ENCODE assay signal across 1 cellular context in genomic region chr3:72375237-72376154, GRCh38.
A peak's percentile ranks its signal among the peaks of the same experiment; 100 is the strongest.
TF ChIP-seq lines count a peak whose summit lies in the region.

No MANE protein-coding gene starts in this region.

TF ChIP-seq in GM12878, 131 proteins besides CTCF, POLR2A, EP300 and RAD21 (continued from another document):
- no peak for TF ChIP-seq ZBTB11 (CRISPR knock-in tag; IDR thresholded peaks at IDR 0.05)
- no peak for TF ChIP-seq PML (IDR thresholded peaks at IDR 0.05; ENCODE audit: low read length)
- TF ChIP-seq CBFB (IDR thresholded peaks at IDR 0.05; ENCODE audit: low read depth): no peak
- no peak for TF ChIP-seq RFX5 (IDR thresholded peaks at IDR 0.05; ENCODE audit: low read depth, low read length)
- TF ChIP-seq MYC (IDR thresholded peaks at IDR 0.05; ENCODE audit: insufficient read depth, insufficient read length, insufficient replicate concordance, low read length, severe bottlenecking): no peak
- no peak for TF ChIP-seq YBX1 (IDR thresholded peaks at IDR 0.05)
- no peak for TF ChIP-seq KAT2A (conservative IDR thresholded peaks at IDR 0.05; ENCODE audit: control insufficient read depth, low read depth, low read length)
- TF ChIP-seq BCL11A (IDR thresholded peaks at IDR 0.05; ENCODE audit: low read depth, low read length): no peak
- TF ChIP-seq, protein P1, sequence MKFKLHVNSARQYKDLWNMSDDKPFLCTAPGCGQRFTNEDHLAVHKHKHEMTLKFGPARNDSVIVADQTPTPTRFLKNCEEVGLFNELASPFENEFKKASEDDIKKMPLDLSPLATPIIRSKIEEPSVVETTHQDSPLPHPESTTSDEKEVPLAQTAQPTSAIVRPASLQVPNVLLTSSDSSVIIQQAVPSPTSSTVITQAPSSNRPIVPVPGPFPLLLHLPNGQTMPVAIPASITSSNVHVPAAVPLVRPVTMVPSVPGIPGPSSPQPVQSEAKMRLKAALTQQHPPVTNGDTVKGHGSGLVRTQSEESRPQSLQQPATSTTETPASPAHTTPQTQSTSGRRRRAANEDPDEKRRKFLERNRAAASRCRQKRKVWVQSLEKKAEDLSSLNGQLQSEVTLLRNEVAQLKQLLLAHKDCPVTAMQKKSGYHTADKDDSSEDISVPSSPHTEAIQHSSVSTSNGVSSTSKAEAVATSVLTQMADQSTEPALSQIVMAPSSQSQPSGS (IDR thresholded peaks at IDR 0.05; ENCODE audit: low read length): 0 out of 2 replicates have a peak, but pooled peaks have one; percentile 14
- TF ChIP-seq ZNF687 (IDR thresholded peaks at IDR 0.05): no peak
- TF ChIP-seq RCOR1 (conservative IDR thresholded peaks at IDR 0.05; ENCODE audit: low read depth, low read length): no peak
- no peak for TF ChIP-seq EZH2 (IDR thresholded peaks at IDR 0.05; ENCODE audit: borderline replicate concordance, control insufficient read depth, low read depth, low read length)
- TF ChIP-seq ASH2L (IDR thresholded peaks at IDR 0.05; ENCODE audit: borderline replicate concordance, low read depth): no peak
- no peak for TF ChIP-seq EGR1 (IDR thresholded peaks at IDR 0.05; ENCODE audit: borderline replicate concordance in 1 of 2, low read depth in 2 of 2, low read length in 2 of 2)
- TF ChIP-seq PAX8 (IDR thresholded peaks at IDR 0.05): no peak
- peak; percentile 61 for TF ChIP-seq RUNX3 (IDR thresholded peaks at IDR 0.05; ENCODE audit: low read length)
- no peak for TF ChIP-seq SMAD1 (IDR thresholded peaks at IDR 0.05; ENCODE audit: low read depth, partially characterized antibody)
- peak; percentile 46; the same call in 1 of the 2 replicates for TF ChIP-seq NFIC (IDR thresholded peaks at IDR 0.05; ENCODE audit: low read depth, low read length)
- no peak for TF ChIP-seq RBBP5 (conservative IDR thresholded peaks at IDR 0.05)
TF ChIP-seq in GM12878: peak in this region for 8.
